Comparison of ENCODE assay signal across 8 cellular contexts in genomic region chr7:38177621-38178003, GRCh38. TPM values are rescaled to one million over a fixed set of nuclear protein-coding genes. Genes with fewer than 3 reads are reported as not detected.
A peak's percentile ranks its signal among the peaks of the same experiment; 100 is the strongest.
DNase-seq lines count a peak whose midpoint lies in the region; ATAC-seq and TF ChIP-seq lines count a peak whose summit lies in the region.

No MANE protein-coding gene starts in this region.

- H3K27me3 Mint-ChIP-seq in activated naive CD8-positive, alpha-beta T cell treated with anti-CD3 and anti-CD28 coated beads, Interleukin-2, amount 50 U/mL, for 24 hours = peaks cover 8% of the 10 kb centered on the region

- DNase-seq in heart left ventricle (no peak), left cardiac atrium (no peak), right lobe of liver (no peak), upper lobe of right lung (no peak), foreskin melanocyte (no peak), midbrain (lab: John Stamatoyannopoulos, UW) (no peak)
- DNase-seq in activated naive CD8-positive, alpha-beta T cell treated with anti-CD3 and anti-CD28 coated beads, Interleukin-2, amount 50 U/mL, for 24 hours = no peak

- H3K4me1 ChIP-seq in heart left ventricle = peaks cover 0 to 43% (median 31%) of the 10 kb centered on the region in 12 donors
- no peaks in the 10 kb centered on the region for H3K4me1 ChIP-seq in right lobe of liver
- peaks cover 33% of the 10 kb centered on the region for H3K4me1 ChIP-seq in upper lobe of right lung

- WGBS in heart left ventricle, 4 donors = 3 to 6% (median 5%) methylated on average over 15 of the region's 15 CpGs
- 5% methylated on average over 14 of the region's 15 CpGs for WGBS in right lobe of liver (ENCODE audit: insufficient coverage, low coverage, low lambda C conversion rate, missing lambda C conversion rate)

- H3K27me3 ChIP-seq in heart left ventricle (no peaks in the 10 kb centered on the region), right lobe of liver (no peaks in the 10 kb centered on the region), upper lobe of right lung (no peaks in the 10 kb centered on the region)

- peak overlapping the region; percentile 67 to 96 (median 83) for H3K4me3 ChIP-seq in heart left ventricle
- peak overlapping the region; percentile 79 to 83 (median 81) for H3K4me3 ChIP-seq in right lobe of liver
- H3K4me3 ChIP-seq in upper lobe of right lung = peak overlapping the region; percentile 85

- ATAC-seq in heart left ventricle (no peak), left cardiac atrium (no peak), right lobe of liver (no peak), upper lobe of right lung (no peak), HG03354 (IDR thresholded peaks at IDR 0.05; ENCODE audit: poor library complexity, severe bottlenecking, unreplicated experiment) (no peak)
- no peak for ATAC-seq in activated naive CD8-positive, alpha-beta T cell treated with anti-CD3 and anti-CD28 coated beads, Interleukin-2, amount 50 U/mL, for 24 hours

- H3K9me3 ChIP-seq in heart left ventricle = peaks cover 0 to 3% (median 0%) of the 10 kb centered on the region in 12 donors
- H3K9me3 ChIP-seq in right lobe of liver = no peaks in the 10 kb centered on the region
- H3K9me3 ChIP-seq in upper lobe of right lung = no peaks in the 10 kb centered on the region

- TF ChIP-seq POLR2A in heart left ventricle (IDR thresholded peaks at IDR 0.05) = no peak
- TF ChIP-seq POLR2A in right lobe of liver (IDR thresholded peaks at IDR 0.05) = no peak

- no peaks in the 10 kb centered on the region for H3K36me3 Mint-ChIP-seq in activated naive CD8-positive, alpha-beta T cell treated with anti-CD3 and anti-CD28 coated beads, Interleukin-2, amount 50 U/mL, for 24 hours (ENCODE audit: low read depth)

- H3K27ac ChIP-seq in heart left ventricle (peak overlapping the region; percentile 74 to 95 (median 92)), right lobe of liver (peak overlapping the region; percentile 49 to 92 (median 78)), upper lobe of right lung (peak overlapping the region; percentile 91)

- TF ChIP-seq CTCF in heart left ventricle (IDR thresholded peaks at IDR 0.05) (no peak), right lobe of liver (IDR thresholded peaks at IDR 0.05) (no peak), upper lobe of right lung (IDR thresholded peaks at IDR 0.05) (no peak)

- H3K27ac Mint-ChIP-seq in activated naive CD8-positive, alpha-beta T cell treated with anti-CD3 and anti-CD28 coated beads, Interleukin-2, amount 50 U/mL, for 24 hours = peak overlapping the region; percentile 93

- intact Hi-C loops in heart left ventricle (cut with DNase I) (loop anchor here in 3 of 10 donors (1.0 to 5.0 kb wide), 3 partner anchors 35 to 40 kb away; no protein-coding TSS in a partner anchor), left cardiac atrium (cut with DNase I) (no loop called here), right lobe of liver (cut with DNase I) (loop anchor here in 1 of 2 donors (5.0 kb wide), 1 partner anchor 40 kb away; no protein-coding TSS in a partner anchor), upper lobe of right lung (cut with DNase I) (no loop called here)

- H3K9me3 Mint-ChIP-seq in activated naive CD8-positive, alpha-beta T cell treated with anti-CD3 and anti-CD28 coated beads, Interleukin-2, amount 50 U/mL, for 24 hours = peaks cover 5% of the 10 kb centered on the region

- H3K36me3 ChIP-seq in heart left ventricle (no peaks in the 10 kb centered on the region), right lobe of liver (no peaks in the 10 kb centered on the region), upper lobe of right lung (no peaks in the 10 kb centered on the region)

- peaks cover 41% of the 10 kb centered on the region for H3K4me1 Mint-ChIP-seq in activated naive CD8-positive, alpha-beta T cell treated with anti-CD3 and anti-CD28 coated beads, Interleukin-2, amount 50 U/mL, for 24 hours

- H3K4me3 Mint-ChIP-seq in activated naive CD8-positive, alpha-beta T cell treated with anti-CD3 and anti-CD28 coated beads, Interleukin-2, amount 50 U/mL, for 24 hours = peak overlapping the region; percentile 96

RNA-seq across cellular contexts. Expression of gene STARD3NL, which starts 0.4 kb away (rescaled TPM):
- total RNA-seq in heart left ventricle (10 to 100 TPM; 21.1 to 33.7 (median 23.8) TPM), left cardiac atrium (10 to 100 TPM; 31.8 to 34.8 TPM), right lobe of liver (10 to 100 TPM in 3 of 6 experiments, 1 to 10 TPM in 3; 5.8 to 14.3 (median 9.6) TPM), upper lobe of right lung (53.8 TPM)
- polyA plus RNA-seq in heart left ventricle = 10 to 100 TPM; 10.3 to 37.6 TPM
